8 cellular contexts compared by ENCODE assay signal in the genomic region with DNA sequence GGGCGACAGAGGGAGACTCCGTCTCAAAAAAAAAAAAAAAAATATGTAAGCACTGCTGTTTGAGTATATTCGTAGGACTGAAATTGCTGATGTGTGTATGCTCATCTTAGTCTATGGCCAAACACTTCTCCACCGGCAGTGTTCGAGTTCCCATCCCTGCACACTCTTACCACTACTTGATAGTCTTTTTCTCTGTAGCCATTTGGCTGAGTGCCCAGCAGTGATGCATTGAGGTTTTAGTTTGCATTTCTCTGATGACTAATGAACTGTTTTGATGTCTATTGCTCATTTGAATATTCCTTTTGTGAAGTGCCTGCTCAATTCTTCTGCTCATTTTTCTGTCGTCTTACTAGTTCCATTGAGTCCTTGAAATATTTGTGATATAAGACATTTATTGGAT. TPM values are rescaled to one million over a fixed set of nuclear protein-coding genes. Genes with fewer than 3 reads are reported as not detected.
A peak's percentile ranks its signal among the peaks of the same experiment; 100 is the strongest.
DNase-seq lines count a peak whose midpoint lies in the region; ATAC-seq and FAIRE-seq lines count a peak whose summit lies in the region.

No MANE protein-coding gene starts in this region.

- WGBS in small intestine, 3 donors = 41 to 49% (median 43%) methylated on average over 6 of the region's 6 CpGs

- no peaks in the 10 kb centered on the region for H3K27me3 ChIP-seq in duodenal mucosa (ENCODE audit: control insufficient read depth in 1 of 2, insufficient read depth in 2 of 2, low read length in 2 of 2)
- no peaks in the 10 kb centered on the region for H3K27me3 ChIP-seq in small intestine (ENCODE audit: control insufficient read depth in 2 of 2, insufficient read depth in 2 of 2, low read length in 2 of 2)

- H3K4me1 ChIP-seq in duodenal mucosa (ENCODE audit: control insufficient read depth in 1 of 2, insufficient read depth in 2 of 2, low read length in 2 of 2) = peaks cover 16 to 27% of the 10 kb centered on the region in 2 donors
- no peaks in the 10 kb centered on the region for H3K4me1 ChIP-seq in small intestine (ENCODE audit: control insufficient read depth in 2 of 2, insufficient read depth in 1 of 2, low read depth in 1 of 2, low read length in 1 of 2)

- H3K9me3 ChIP-seq in duodenal mucosa (ENCODE audit: control insufficient read depth in 1 of 2, low read length in 2 of 2) = no peaks in the 10 kb centered on the region
- no peaks in the 10 kb centered on the region for H3K9me3 ChIP-seq in small intestine (ENCODE audit: control insufficient read depth, low read depth)

- FAIRE-seq in small intestine (lab: Jason Lieb, UNC) = no peak

- peak; percentile 19 to 53 for DNase-seq in NCI-H2081 (lab: John Stamatoyannopoulos, UW)
- no peak for DNase-seq in NCI-H2081 treated with DMSO at 0.1 percent for 48 hours (lab: John Stamatoyannopoulos, UW)
- peak; percentile 9 for DNase-seq in NCI-H2171 (lab: John Stamatoyannopoulos, UW)
- peak; percentile 74 to 88 for DNase-seq in activated CD4-positive, alpha-beta T cell treated with anti-CD3 and anti-CD28 coated beads, Interleukin-2, amount 50 U/mL, for 24 hours (ENCODE audit: low read depth in 1 of 2, low spot score in 1 of 2)
- peak; percentile 91 for DNase-seq in small intestine
- DNase-seq in NCI-H1930 (lab: John Stamatoyannopoulos, UW) = no peak

- no peak overlapping the region for H3K9ac ChIP-seq in duodenal mucosa (ENCODE audit: low read depth in 1 of 2, low read length in 2 of 2)

- H3K4me3 ChIP-seq in duodenal mucosa (ENCODE audit: low read depth in 1 of 2, low read length in 2 of 2) = peak overlapping the region; percentile 29 to 36
- H3K4me3 ChIP-seq in small intestine (ENCODE audit: low read depth in 1 of 2, low read length in 2 of 2) = no peak overlapping the region

- H3K36me3 ChIP-seq in duodenal mucosa (ENCODE audit: control insufficient read depth in 1 of 2, insufficient read depth in 2 of 2, low read length in 2 of 2) (peaks cover 0 to 9% of the 10 kb centered on the region in 2 donors), small intestine (ENCODE audit: control insufficient read depth in 2 of 2, insufficient read depth in 2 of 2, low read length in 2 of 2) (no peaks in the 10 kb centered on the region)

- ATAC-seq in HG02870 (IDR thresholded peaks at IDR 0.05; ENCODE audit: unreplicated experiment) = peak; percentile 48

- no peak overlapping the region for H3K27ac ChIP-seq in duodenal mucosa (ENCODE audit: low read depth, low read length)
- H3K27ac ChIP-seq in small intestine (ENCODE audit: low read depth in 1 of 2, low read length in 1 of 2) = no peak overlapping the region

RNA-seq across cellular contexts. Expression of gene TIRAP, which starts 1.9 kb away (rescaled TPM):
- 10 to 100 TPM in 1 of 3 donors, 1 to 10 TPM in 2; 6.2 to 12.1 (median 8.6) TPM for polyA plus RNA-seq in small intestine

RNA-seq across cellular contexts. Expression of gene FOXRED1, which starts 15.9 kb away (rescaled TPM):
- 10 to 100 TPM; 13.8 to 34.2 (median 21.0) TPM for polyA plus RNA-seq in small intestine

RNA-seq across cellular contexts. Expression of gene SRPRA, which starts 16.1 kb away (rescaled TPM):
- polyA plus RNA-seq in small intestine = 10 to 100 TPM; 20.0 to 48.8 (median 22.8) TPM

RNA-seq across cellular contexts. Expression of gene DCPS, which starts 19.0 kb away (rescaled TPM):
- polyA plus RNA-seq in small intestine = 10 to 100 TPM; 13.6 to 23.3 (median 19.2) TPM

Comparison
In these comparisons a context has a peak if more than half of its experiments do, and no peak if none do; other contexts are left out.
1. DNase-seq: peak in NCI-H2081 (2 of 2), NCI-H2171 (single experiment), activated CD4-positive, alpha-beta T cell treated with anti-CD3 and anti-CD28 coated beads, Interleukin-2, amount 50 U/mL, for 24 hours (2 of 2) and small intestine (single experiment); none in NCI-H2081 treated with DMSO at 0.1 percent for 48 hours (single experiment) and NCI-H1930 (0 of 2).
2. H3K4me3 ChIP-seq: peak in duodenal mucosa (2 of 2); none in small intestine (0 of 2).